9 cellular contexts compared by ENCODE assay signal in genomic region chr14:93137864-93138263, GRCh38. TPM values are rescaled to one million over a fixed set of nuclear protein-coding genes. Genes with fewer than 3 reads are reported as not detected.
DNase-seq lines count a peak whose midpoint lies in the region; ATAC-seq and TF ChIP-seq lines count a peak whose summit lies in the region.
"Had no signal": no experiment of that assay in that cellular context is flagged by ENCODE, and none has a peak within 500 bp of the region (broad histone marks: within the 10 kb centered on the region; RNA-seq: fewer than 3 reads in every experiment).

No MANE protein-coding gene starts in this region.

- H3K4me1 ChIP-seq in psoas muscle, result no peaks in the 10 kb centered on the region

- 27 to 30% (median 29%) methylated on average over 17 of the region's 17 CpGs for WGBS in psoas muscle, 3 donors

- no peaks in the 10 kb centered on the region for H3K36me3 ChIP-seq in psoas muscle (ENCODE audit: insufficient read depth in 1 of 2, low read depth in 1 of 2)

- H3K27ac ChIP-seq in psoas muscle, result no peak overlapping the region

- no peaks in the 10 kb centered on the region for H3K27me3 ChIP-seq in psoas muscle (ENCODE audit: insufficient read depth in 3 of 3, low read length in 2 of 3)

- no peak for TF ChIP-seq CTCF in psoas muscle (IDR thresholded peaks at IDR 0.05)

- H3K4me3 ChIP-seq in psoas muscle, result no peak overlapping the region

- intact Hi-C loops in psoas muscle (cut with DNase I), result loop anchor here in 1 of 2 donors (2.0 to 5.0 kb wide), 2 partner anchors 21 to 186 kb away; no protein-coding TSS in a partner anchor

- H3K9me3 ChIP-seq in psoas muscle, result no peaks in the 10 kb centered on the region

- DNase-seq in HUDEP-2 (lab: John Stamatoyannopoulos, UW; ENCODE audit: unreplicated experiment in 76 of 76) (peak in 73 of 76 experiments; percentile 10 to 90 (median 61)), NCI-H774 (lab: John Stamatoyannopoulos, UW) (peak; percentile 56), psoas muscle (peak; percentile 28 to 65)
- DNase-seq in activated CD8-positive, alpha-beta memory T cell treated with anti-CD3 and anti-CD28 coated beads for 24 hours, result no peak
- no peak for DNase-seq in activated effector memory CD4-positive, alpha-beta T cell treated with Interleukin-2 at 50 U/mL for 16 hours
- DNase-seq: NCI-H1048 had no signal

- peak; percentile 46 for ATAC-seq in esophagus mucosa
- peak in 3 of 4 donors; percentile 40 to 64 (median 52) for ATAC-seq in psoas muscle
- no peak for ATAC-seq in GM18909 (IDR thresholded peaks at IDR 0.05; ENCODE audit: poor library complexity, unreplicated experiment)
- ATAC-seq in GM18867 (IDR thresholded peaks at IDR 0.05; ENCODE audit: unreplicated experiment), result no peak

RNA-seq across cellular contexts. Expression of gene ITPK1, which starts 22.1 kb away (rescaled TPM):
- total RNA-seq in esophagus mucosa (22.1 TPM), psoas muscle (10 to 100 TPM; 33.7 to 51.0 (median 45.6) TPM)
- 10 to 100 TPM; 30.0 to 61.1 (median 32.5) TPM for polyA plus RNA-seq in psoas muscle

RNA-seq across cellular contexts. Expression of gene MOAP1, which starts 46.8 kb away (rescaled TPM):
- 4.6 TPM for total RNA-seq in esophagus mucosa
- total RNA-seq in psoas muscle, result 10 to 100 TPM; 28.4 to 49.2 (median 35.1) TPM
- 10 to 100 TPM; 20.5 to 53.6 (median 22.6) TPM for polyA plus RNA-seq in psoas muscle

RNA-seq across cellular contexts. Expression of gene LYSET, which starts 47.3 kb away (rescaled TPM):
- total RNA-seq in esophagus mucosa (13.9 TPM), psoas muscle (10 to 100 TPM; 19.7 to 30.1 (median 24.4) TPM)
- polyA plus RNA-seq in psoas muscle, result 10 to 100 TPM; 29.1 to 50.1 (median 37.0) TPM

Comparison
In these comparisons a context has a peak if more than half of its experiments do, and no peak if none do; other contexts are left out.
1. DNase-seq: peak in HUDEP-2 (73 of 76), NCI-H774 (single experiment) and psoas muscle (2 of 2); none in activated CD8-positive, alpha-beta memory T cell treated with anti-CD3 and anti-CD28 coated beads for 24 hours (single experiment) and activated effector memory CD4-positive, alpha-beta T cell treated with Interleukin-2 at 50 U/mL for 16 hours (single experiment).
2. ATAC-seq: peak in esophagus mucosa (single experiment) and psoas muscle (3 of 4); none in GM18909 (single experiment) and GM18867 (single experiment).